Comparison of ENCODE assay signal across 22 cellular contexts in the genomic region with DNA sequence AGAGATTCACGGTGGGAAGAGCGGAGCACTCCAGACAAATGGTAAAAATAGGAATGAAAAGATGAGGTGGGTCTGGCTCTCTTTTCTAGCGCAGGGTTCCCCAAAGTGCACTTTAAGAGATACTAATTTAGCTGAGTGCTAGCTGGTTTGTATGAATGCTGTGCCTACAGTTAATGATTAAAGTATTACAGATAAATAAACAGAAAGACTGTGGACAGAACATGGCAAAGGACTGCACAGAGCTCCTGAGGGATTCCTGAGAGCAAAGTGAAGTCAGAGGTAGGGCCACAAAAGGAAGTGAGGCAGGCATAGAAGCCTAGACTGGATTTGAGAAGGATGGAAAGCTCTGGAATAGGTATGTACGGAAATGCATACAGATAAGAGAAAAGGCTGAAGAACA.
DNase-seq lines count a peak whose midpoint lies in the region; ATAC-seq, FAIRE-seq and TF ChIP-seq lines count a peak whose summit lies in the region.
"Had no signal": no experiment of that assay in that cellular context is flagged by ENCODE, and none has a peak within 500 bp of the region (broad histone marks: within the 10 kb centered on the region; RNA-seq: fewer than 3 reads in every experiment).

No MANE protein-coding gene starts in this region.

- no peak overlapping the region for H3K4me3 ChIP-seq in A549
- H3K4me3 ChIP-seq in right lobe of liver, result no peak overlapping the region
- H3K4me3 ChIP-seq: SJCRH30 had no signal

- WGBS in A549 (ENCODE audit: missing lambda C conversion rate), result 65% methylated on average over 4 of the region's 4 CpGs
- 33% methylated on average over 4 of the region's 4 CpGs for WGBS in right lobe of liver (ENCODE audit: insufficient coverage, low coverage, low lambda C conversion rate, missing lambda C conversion rate)

- peak in 1 of 2 experiments; percentile 40; a peak in 1 of 6 replicates for ATAC-seq in A549
- ATAC-seq in activated naive CD8-positive, alpha-beta T cell treated with anti-CD3 and anti-CD28 coated beads, Interleukin-2, amount 50 U/mL, for 24 hours, result no peak
- peak; percentile 89 to 95 (median 92) for ATAC-seq in right lobe of liver
- ATAC-seq in CD4-positive, alpha-beta T cell (ENCODE audit: poor library complexity), result no peak
- ATAC-seq: Panc1 had no signal

- no peaks in the 10 kb centered on the region for H3K9me3 Mint-ChIP-seq in activated naive CD8-positive, alpha-beta T cell treated with anti-CD3 and anti-CD28 coated beads, Interleukin-2, amount 50 U/mL, for 24 hours
- H3K9me3 Mint-ChIP-seq in CD4-positive, alpha-beta T cell, result no peaks in the 10 kb centered on the region
- H3K9me3 Mint-ChIP-seq: HFFc6 had no signal

- H3K9me3 ChIP-seq in A549 (no peaks in the 10 kb centered on the region), right lobe of liver (no peaks in the 10 kb centered on the region)
- H3K9me3 ChIP-seq in CD4-positive, alpha-beta T cell (ENCODE audit: control insufficient read depth, low read length), result no peaks in the 10 kb centered on the region
- H3K9me3 ChIP-seq: SJCRH30 had no signal

- peak overlapping the region; percentile 98 for H3K27ac Mint-ChIP-seq in activated naive CD8-positive, alpha-beta T cell treated with anti-CD3 and anti-CD28 coated beads, Interleukin-2, amount 50 U/mL, for 24 hours
- no peak overlapping the region for H3K27ac Mint-ChIP-seq in CD4-positive, alpha-beta T cell
- H3K27ac Mint-ChIP-seq: B cell, HFFc6, IgD-negative memory B cell had no signal

- TF ChIP-seq POLR2A in A549 (IDR thresholded peaks at IDR 0.05; ENCODE audit: low read length) (no peak), right lobe of liver (IDR thresholded peaks at IDR 0.05) (no peak)

- CTCF ChIA-PET in A549 (lab: Yijun Ruan, JAX), result interaction anchor here (0.8 to 1.4 kb wide), 3 partner anchors 8 to 20 kb away, joined by 3 to 4 read pairs (median 3); no protein-coding TSS in a partner anchor
- CTCF ChIA-PET in CD4-positive, alpha-beta T cell (lab: Charles Lee), result no interaction called here

- DNase-seq in DMS53 (lab: John Stamatoyannopoulos, UW) (peak; percentile 46), DMS53 treated with DMSO at 0.1 percent for 48 hours (lab: John Stamatoyannopoulos, UW; ENCODE audit: unreplicated experiment) (no peak), A549 (ENCODE audit: low read depth in 1 of 2, low spot score in 1 of 2) (no peak), right lobe of liver (no peak), ACHN (no peak), NCI-H1417 treated with DMSO at 0.1 percent for 48 hours (lab: John Stamatoyannopoulos, UW) (no peak)
- DNase-seq in activated naive CD8-positive, alpha-beta T cell treated with anti-CD3 and anti-CD28 coated beads, Interleukin-2, amount 50 U/mL, for 24 hours, result no peak
- no peak for DNase-seq in CD4-positive, alpha-beta T cell
- DNase-seq: COR-L47, GF-D8, H7, HFFc6, Karpas-422, MM.1S, NCI-H1092 treated with DMSO at 0.1 percent for 48 hours, NCI-H1694, NCI-H2081 treated with DMSO at 0.1 percent for 48 hours, SJCRH30 had no signal

- POLR2A ChIA-PET in A549 (lab: Yijun Ruan, JAX), result no interaction called here
- POLR2A ChIA-PET in CD4-positive, alpha-beta T cell (lab: Charles Lee), result no interaction called here

- no peaks in the 10 kb centered on the region for H3K27me3 Mint-ChIP-seq in activated naive CD8-positive, alpha-beta T cell treated with anti-CD3 and anti-CD28 coated beads, Interleukin-2, amount 50 U/mL, for 24 hours
- H3K27me3 Mint-ChIP-seq in CD4-positive, alpha-beta T cell, result no peaks in the 10 kb centered on the region
- H3K27me3 Mint-ChIP-seq: B cell, IgD-negative memory B cell had no signal

- peaks cover 0 to 2% (median 0%) of the 10 kb centered on the region in 4 donors for H3K36me3 ChIP-seq in right lobe of liver

- no peak for TF ChIP-seq EP300 in A549 (IDR thresholded peaks at IDR 0.05)

- H3K4me1 ChIP-seq in A549 (peaks cover 13% of the 10 kb centered on the region; the same call in 2 of the 3 replicates), right lobe of liver (peaks cover 0 to 35% (median 16%) of the 10 kb centered on the region in 4 donors)
- H3K4me1 ChIP-seq: SJCRH30 had no signal

- H3K4me1 Mint-ChIP-seq in activated naive CD8-positive, alpha-beta T cell treated with anti-CD3 and anti-CD28 coated beads, Interleukin-2, amount 50 U/mL, for 24 hours, result peaks cover 83% of the 10 kb centered on the region
- no peaks in the 10 kb centered on the region for H3K4me1 Mint-ChIP-seq in CD4-positive, alpha-beta T cell (ENCODE audit: low read depth)
- H3K4me1 Mint-ChIP-seq: B cell, IgD-negative memory B cell had no signal

- peaks cover 50% of the 10 kb centered on the region for H3K36me3 Mint-ChIP-seq in activated naive CD8-positive, alpha-beta T cell treated with anti-CD3 and anti-CD28 coated beads, Interleukin-2, amount 50 U/mL, for 24 hours (ENCODE audit: low read depth)
- peaks cover 73% of the 10 kb centered on the region for H3K36me3 Mint-ChIP-seq in CD4-positive, alpha-beta T cell (ENCODE audit: low read depth)

- in situ Hi-C loops in ACHN (cut with HindIII; ENCODE audit: low pct_ligation_motif_present, low pct_unique_long_range_greater_than_20kb, low sequenced_read_pairs), result no loop called here

- H3K4me3 Mint-ChIP-seq in activated naive CD8-positive, alpha-beta T cell treated with anti-CD3 and anti-CD28 coated beads, Interleukin-2, amount 50 U/mL, for 24 hours, result peak overlapping the region; percentile 58
- H3K4me3 Mint-ChIP-seq in CD4-positive, alpha-beta T cell, result no peak overlapping the region
- H3K4me3 Mint-ChIP-seq: B cell, HFFc6, IgD-negative memory B cell had no signal

- TF ChIP-seq RAD21 in A549 (conservative IDR thresholded peaks at IDR 0.05 in 1 of 2, IDR thresholded peaks at IDR 0.05 in 1 of 2), result no peak

- no peak for FAIRE-seq in A549 (lab: Jason Lieb, UNC)

- no peak overlapping the region for H3K27ac ChIP-seq in A549
- H3K27ac ChIP-seq in right lobe of liver, result peak overlapping the region in 2 of 3 donors; percentile 53 to 57
- H3K27ac ChIP-seq in CD4-positive, alpha-beta T cell (ENCODE audit: low read depth, low read length), result no peak overlapping the region
- H3K27ac ChIP-seq: 22Rv1, SJCRH30 had no signal

- H3K27me3 ChIP-seq in right lobe of liver, result no peaks in the 10 kb centered on the region
- H3K27me3 ChIP-seq in CD4-positive, alpha-beta T cell (ENCODE audit: control insufficient read depth, insufficient read depth, low read length), result no peaks in the 10 kb centered on the region
- H3K27me3 ChIP-seq: SJCRH30 had no signal

- no peak for TF ChIP-seq CTCF in A549 (IDR thresholded peaks at IDR 0.05)
- no peak for TF ChIP-seq CTCF in right lobe of liver (IDR thresholded peaks at IDR 0.05)
- no peak for TF ChIP-seq CTCF in CD4-positive, alpha-beta T cell (IDR thresholded peaks at IDR 0.05)

- intact Hi-C loops in right lobe of liver (cut with DNase I), result no loop called here
- intact Hi-C loops in CD4-positive, alpha-beta T cell (cut with DNase I, micrococcal nuclease), result no loop called here

- H3K4me2 ChIP-seq in A549, result peak overlapping the region; percentile 38; the same call in 2 of the 3 replicates

TF ChIP-seq in A549, 52 proteins besides CTCF, POLR2A, EP300 and RAD21:
- no peak for TF ChIP-seq CBX8 (IDR thresholded peaks at IDR 0.05)
- TF ChIP-seq, protein P1, sequence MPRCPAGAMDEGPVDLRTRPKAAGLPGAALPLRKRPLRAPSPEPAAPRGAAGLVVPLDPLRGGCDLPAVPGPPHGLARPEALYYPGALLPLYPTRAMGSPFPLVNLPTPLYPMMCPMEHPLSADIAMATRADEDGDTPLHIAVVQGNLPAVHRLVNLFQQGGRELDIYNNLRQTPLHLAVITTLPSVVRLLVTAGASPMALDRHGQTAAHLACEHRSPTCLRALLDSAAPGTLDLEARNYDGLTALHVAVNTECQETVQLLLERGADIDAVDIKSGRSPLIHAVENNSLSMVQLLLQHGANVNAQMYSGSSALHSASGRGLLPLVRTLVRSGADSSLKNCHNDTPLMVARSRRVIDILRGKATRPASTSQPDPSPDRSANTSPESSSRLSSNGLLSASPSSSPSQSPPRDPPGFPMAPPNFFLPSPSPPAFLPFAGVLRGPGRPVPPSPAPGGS (IDR thresholded peaks at IDR 0.05), result no peak
- TF ChIP-seq, protein P2, sequence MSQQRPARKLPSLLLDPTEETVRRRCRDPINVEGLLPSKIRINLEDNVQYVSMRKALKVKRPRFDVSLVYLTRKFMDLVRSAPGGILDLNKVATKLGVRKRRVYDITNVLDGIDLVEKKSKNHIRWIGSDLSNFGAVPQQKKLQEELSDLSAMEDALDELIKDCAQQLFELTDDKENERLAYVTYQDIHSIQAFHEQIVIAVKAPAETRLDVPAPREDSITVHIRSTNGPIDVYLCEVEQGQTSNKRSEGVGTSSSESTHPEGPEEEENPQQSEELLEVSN (IDR thresholded peaks at IDR 0.05; ENCODE audit: borderline replicate concordance, low read depth), result no peak
- no peak for TF ChIP-seq ZFP36 (IDR thresholded peaks at IDR 0.05; ENCODE audit: borderline replicate concordance, partially characterized antibody)
- TF ChIP-seq TP53 (CRISPR knock-in tag; IDR thresholded peaks at IDR 0.05), result no peak
- TF ChIP-seq HOXB13 (CRISPR knock-in tag; IDR thresholded peaks at IDR 0.05; ENCODE audit: low read depth), result no peak
- no peak for TF ChIP-seq PHF8 (IDR thresholded peaks at IDR 0.05; ENCODE audit: borderline replicate concordance, low read depth)
- no peak for TF ChIP-seq MYC (IDR thresholded peaks at IDR 0.05; ENCODE audit: borderline replicate concordance, low read length)
- TF ChIP-seq NPAS2 (CRISPR knock-in tag; IDR thresholded peaks at IDR 0.05; ENCODE audit: borderline replicate concordance), result no peak
- TF ChIP-seq HDAC2 (IDR thresholded peaks at IDR 0.05), result no peak
- TF ChIP-seq JUNB (IDR thresholded peaks at IDR 0.05), result no peak
- TF ChIP-seq, protein P3, sequence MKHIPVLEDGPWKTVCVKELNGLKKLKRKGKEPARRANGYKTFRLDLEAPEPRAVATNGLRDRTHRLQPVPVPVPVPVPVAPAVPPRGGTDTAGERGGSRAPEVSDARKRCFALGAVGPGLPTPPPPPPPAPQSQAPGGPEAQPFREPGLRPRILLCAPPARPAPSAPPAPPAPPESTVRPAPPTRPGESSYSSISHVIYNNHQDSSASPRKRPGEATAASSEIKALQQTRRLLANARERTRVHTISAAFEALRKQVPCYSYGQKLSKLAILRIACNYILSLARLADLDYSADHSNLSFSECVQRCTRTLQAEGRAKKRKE (CRISPR knock-in tag; IDR thresholded peaks at IDR 0.05; ENCODE audit: low read depth), result no peak
- no peak for TF ChIP-seq RFX5 (IDR thresholded peaks at IDR 0.05)
- no peak for TF ChIP-seq ZNF302 (CRISPR knock-in tag; IDR thresholded peaks at IDR 0.05)

Comparison
In these comparisons a context has a peak if more than half of its experiments do, and no peak if none do; other contexts are left out.
1. ATAC-seq: peak in right lobe of liver (4 of 4); none in activated naive CD8-positive, alpha-beta T cell treated with anti-CD3 and anti-CD28 coated beads, Interleukin-2, amount 50 U/mL, for 24 hours (single experiment) and CD4-positive, alpha-beta T cell (single experiment).
2. H3K27ac ChIP-seq: peak in right lobe of liver (2 of 3); none in A549 (0 of 2) and CD4-positive, alpha-beta T cell (single experiment).